22 cellular contexts compared by ENCODE assay signal in genomic region chr3:178435575-178435974, GRCh38.
"Had no signal": no experiment of that assay in that cellular context is flagged by ENCODE, and none has a peak within 500 bp of the region (broad histone marks: within the 10 kb centered on the region; RNA-seq: fewer than 3 reads in every experiment).

No MANE protein-coding gene starts in this region.

- DNase-seq: effector memory CD4-positive, alpha-beta T cell; foreskin melanocyte; heart left ventricle; hippocampal formation; left colon; left ventricle myocardium superior; mesendoderm; naive B cell; occipital lobe; psoas muscle; retina; right lobe of liver; stimulated activated CD4-positive, alpha-beta T cell treated with anti-CD3 and anti-CD28 coated beads, Interleukin-15, amount 100 ng/mL, for 24 hours; stimulated activated CD4-positive, alpha-beta T cell treated with anti-CD3 and anti-CD28 coated beads, Interleukin-1b, Interleukin-23, amount 100 ng/mL, for 48 hours; stimulated activated CD4-positive, alpha-beta T cell treated with anti-CD3 and anti-CD28 coated beads, Interleukin-4, amount 100 ng/mL, for 24 hours; stimulated activated naive B cell treated with anti-CD40 and anti-IgM and Interleukin-4, amounts not matched to agents 10 μg/mL and 1 μg/mL and 100 μg/mL, for 72 hours; stimulated activated naive CD8-positive, alpha-beta T cell treated with anti-CD3 and anti-CD28 coated beads, Interleukin-15, amount 100 ng/mL, for 72 hours; testis had no signal

- H3K9ac ChIP-seq: parathyroid adenoma had no signal

- H3K4me1 ChIP-seq: parathyroid adenoma, psoas muscle, right lobe of liver, testis had no signal

- H3K9me3 Mint-ChIP-seq: naive B cell; nephron; stimulated activated naive B cell treated with anti-CD40 and anti-IgM and Interleukin-4, amounts not matched to agents 10 μg/mL and 1 μg/mL and 100 μg/mL, for 72 hours; stimulated activated naive CD8-positive, alpha-beta T cell treated with anti-CD3 and anti-CD28 coated beads, Interleukin-15, amount 100 ng/mL, for 72 hours had no signal

- H3K36me3 ChIP-seq: heart left ventricle, right lobe of liver, tibial nerve had no signal

- H3K9me3 ChIP-seq: heart left ventricle, psoas muscle, right lobe of liver, testis, tibial nerve had no signal

- H3K27ac Mint-ChIP-seq: naive B cell; nephron; stimulated activated naive B cell treated with anti-CD40 and anti-IgM and Interleukin-4, amounts not matched to agents 10 μg/mL and 1 μg/mL and 100 μg/mL, for 72 hours; stimulated activated naive CD8-positive, alpha-beta T cell treated with anti-CD3 and anti-CD28 coated beads, Interleukin-15, amount 100 ng/mL, for 72 hours had no signal

- H3K27ac ChIP-seq: heart left ventricle, parathyroid adenoma, psoas muscle, right lobe of liver, testis, tibial nerve had no signal

- H3K27me3 ChIP-seq: heart left ventricle, right lobe of liver, testis, tibial nerve had no signal

- FAIRE-seq: endometrium had no signal

- H3K4me3 Mint-ChIP-seq: naive B cell; nephron; stimulated activated naive B cell treated with anti-CD40 and anti-IgM and Interleukin-4, amounts not matched to agents 10 μg/mL and 1 μg/mL and 100 μg/mL, for 72 hours; stimulated activated naive CD8-positive, alpha-beta T cell treated with anti-CD3 and anti-CD28 coated beads, Interleukin-15, amount 100 ng/mL, for 72 hours had no signal

- H2AFZ ChIP-seq: parathyroid adenoma had no signal

- H3K36me3 Mint-ChIP-seq: naive B cell; stimulated activated naive B cell treated with anti-CD40 and anti-IgM and Interleukin-4, amounts not matched to agents 10 μg/mL and 1 μg/mL and 100 μg/mL, for 72 hours had no signal

- H3K4me1 Mint-ChIP-seq: stimulated activated naive B cell treated with anti-CD40 and anti-IgM and Interleukin-4, amounts not matched to agents 10 μg/mL and 1 μg/mL and 100 μg/mL, for 72 hours; stimulated activated naive CD8-positive, alpha-beta T cell treated with anti-CD3 and anti-CD28 coated beads, Interleukin-15, amount 100 ng/mL, for 72 hours had no signal

- H3K4me3 ChIP-seq: heart left ventricle, psoas muscle, right lobe of liver, testis, tibial nerve had no signal

- ATAC-seq: heart left ventricle; left colon; left ventricle myocardium superior; psoas muscle; right lobe of liver; stimulated activated naive B cell treated with anti-CD40 and anti-IgM and Interleukin-4, amounts not matched to agents 10 μg/mL and 1 μg/mL and 100 μg/mL, for 72 hours; stimulated activated naive CD8-positive, alpha-beta T cell treated with anti-CD3 and anti-CD28 coated beads, Interleukin-15, amount 100 ng/mL, for 72 hours had no signal

- H3K79me2 ChIP-seq: parathyroid adenoma had no signal
